24 cellular contexts compared by ENCODE assay signal in genomic region chr12:52788876-52789636, GRCh38. TPM values are rescaled to one million over a fixed set of nuclear protein-coding genes. Genes with fewer than 3 reads are reported as not detected.
"Had no signal": no experiment of that assay in that cellular context is flagged by ENCODE, and none has a peak within 500 bp of the region (broad histone marks: within the 10 kb centered on the region; RNA-seq: fewer than 3 reads in every experiment).

No MANE protein-coding gene starts in this region.

- H3K4me1 ChIP-seq: breast epithelium, SJCRH30 had no signal

- H3K9me3 Mint-ChIP-seq: activated naive CD4-positive, alpha-beta T cell treated with anti-CD3 and anti-CD28 coated beads, Interleukin-2, amount 50 U/mL, for 72 hours; T-helper 1 cell treated with Interleukin-12 subunit alpha and Interleukin-12 subunit beta and Interleukin-4 antibody, amounts not matched to agents 30 μg/mL and 1 μg/mL, for 36 hours had no signal

- DNase-seq: activated CD4-positive, alpha-beta T cell treated with anti-CD3 and anti-CD28 coated beads for 48 hours; activated CD4-positive, alpha-beta T cell treated with anti-CD3 and anti-CD28 coated beads, Interleukin-2, amount 50 U/mL, for 4 hours; activated CD4-positive, CD25-positive, alpha-beta regulatory T cell treated with anti-CD3 and anti-CD28 coated beads, Interleukin-2, amount 50 U/mL, for 72 hours; activated CD8-positive, alpha-beta memory T cell treated with anti-CD3 and anti-CD28 coated beads, Interleukin-2, amount 50 U/mL, for 48 hours; activated CD8-positive, alpha-beta T cell treated with anti-CD3 and anti-CD28 coated beads, Interleukin-2, amount 10 ng/mL, durations not matched to agents 7 days and 5 days; activated T-cell treated with anti-CD3 and anti-CD28 coated beads, Interleukin-2, amount 50 U/mL, for 1 hour; aorta; central memory CD4-positive, alpha-beta T cell; Kasumi-1; KBM-7; NCI-H1105 treated with DMSO at 0.1 percent for 48 hours; NCI-H1436 treated with DMSO at 0.1 percent for 48 hours; NCI-H187; NCI-H2081; NCI-H510A treated with DMSO at 0.1 percent for 48 hours; Peyer's patch; Right ventricle myocardium superior; SJCRH30 had no signal

- H3K27me3 ChIP-seq: Peyer's patch, SJCRH30 had no signal

- H3K4me3 Mint-ChIP-seq: activated CD8-positive, alpha-beta T cell treated with anti-CD3 and anti-CD28 coated beads, Interleukin-2, amount 10 ng/mL, durations not matched to agents 7 days and 5 days; T-helper 1 cell treated with Interleukin-12 subunit alpha and Interleukin-12 subunit beta and Interleukin-4 antibody, amounts not matched to agents 30 μg/mL and 1 μg/mL, for 36 hours had no signal

- H3K27ac Mint-ChIP-seq: activated CD8-positive, alpha-beta T cell treated with anti-CD3 and anti-CD28 coated beads, Interleukin-2, amount 10 ng/mL, durations not matched to agents 7 days and 5 days; activated naive CD4-positive, alpha-beta T cell treated with anti-CD3 and anti-CD28 coated beads, Interleukin-2, amount 50 U/mL, for 72 hours; T-helper 1 cell treated with Interleukin-12 subunit alpha and Interleukin-12 subunit beta and Interleukin-4 antibody, amounts not matched to agents 30 μg/mL and 1 μg/mL, for 36 hours had no signal

- H3K4me3 ChIP-seq: Peyer's patch, SJCRH30 had no signal

- H3K27ac ChIP-seq: breast epithelium, Peyer's patch, RWPE1, SJCRH30 had no signal

- H3K36me3 Mint-ChIP-seq: activated naive CD4-positive, alpha-beta T cell treated with anti-CD3 and anti-CD28 coated beads, Interleukin-2, amount 50 U/mL, for 72 hours had no signal

- H3K9me3 ChIP-seq: breast epithelium, Peyer's patch, SJCRH30 had no signal

- H3K36me3 ChIP-seq: breast epithelium, Peyer's patch, SJCRH30 had no signal

- ATAC-seq: activated CD8-positive, alpha-beta T cell treated with anti-CD3 and anti-CD28 coated beads, Interleukin-2, amount 10 ng/mL, durations not matched to agents 7 days and 5 days; activated naive CD4-positive, alpha-beta T cell treated with anti-CD3 and anti-CD28 coated beads, Interleukin-2, amount 50 U/mL, for 72 hours; SK-N-SH treated with all-trans-retinoic acid at 6 μM for 48 hours had no signal

RNA-seq across cellular contexts. Expression of gene KRT3, which starts 6.9 kb away (rescaled TPM):
- total RNA-seq: activated CD8-positive, alpha-beta T cell treated with anti-CD3 and anti-CD28 coated beads, Interleukin-2, amount 10 ng/mL, durations not matched to agents 7 days and 5 days; aorta; breast epithelium; chondrocyte; Peyer's patch; Right ventricle myocardium superior; SJCRH30 had no signal

RNA-seq across cellular contexts. Expression of gene KRT76, which starts 11.9 kb away (rescaled TPM):
- total RNA-seq: activated CD8-positive, alpha-beta T cell treated with anti-CD3 and anti-CD28 coated beads, Interleukin-2, amount 10 ng/mL, durations not matched to agents 7 days and 5 days; activated naive CD4-positive, alpha-beta T cell treated with anti-CD3 and anti-CD28 coated beads, Interleukin-2, amount 50 U/mL, for 72 hours; aorta; breast epithelium; chondrocyte; Peyer's patch; Right ventricle myocardium superior; SJCRH30 had no signal

RNA-seq across cellular contexts. Expression of gene KRT4, which starts 24.9 kb away (rescaled TPM):
- total RNA-seq: activated CD8-positive, alpha-beta T cell treated with anti-CD3 and anti-CD28 coated beads, Interleukin-2, amount 10 ng/mL, durations not matched to agents 7 days and 5 days; activated naive CD4-positive, alpha-beta T cell treated with anti-CD3 and anti-CD28 coated beads, Interleukin-2, amount 50 U/mL, for 72 hours; aorta; Peyer's patch; Right ventricle myocardium superior; SJCRH30 had no signal

RNA-seq across cellular contexts. Expression of gene KRT79, which starts 45.1 kb away (rescaled TPM):
- total RNA-seq: activated CD8-positive, alpha-beta T cell treated with anti-CD3 and anti-CD28 coated beads, Interleukin-2, amount 10 ng/mL, durations not matched to agents 7 days and 5 days; aorta; Peyer's patch; Right ventricle myocardium superior; SJCRH30 had no signal

RNA-seq across cellular contexts. Expression of gene KRT78, which starts 59.7 kb away (rescaled TPM):
- total RNA-seq: activated CD8-positive, alpha-beta T cell treated with anti-CD3 and anti-CD28 coated beads, Interleukin-2, amount 10 ng/mL, durations not matched to agents 7 days and 5 days; activated naive CD4-positive, alpha-beta T cell treated with anti-CD3 and anti-CD28 coated beads, Interleukin-2, amount 50 U/mL, for 72 hours; aorta; chondrocyte; Peyer's patch; Right ventricle myocardium superior; SJCRH30 had no signal
